In the genomic region with DNA sequence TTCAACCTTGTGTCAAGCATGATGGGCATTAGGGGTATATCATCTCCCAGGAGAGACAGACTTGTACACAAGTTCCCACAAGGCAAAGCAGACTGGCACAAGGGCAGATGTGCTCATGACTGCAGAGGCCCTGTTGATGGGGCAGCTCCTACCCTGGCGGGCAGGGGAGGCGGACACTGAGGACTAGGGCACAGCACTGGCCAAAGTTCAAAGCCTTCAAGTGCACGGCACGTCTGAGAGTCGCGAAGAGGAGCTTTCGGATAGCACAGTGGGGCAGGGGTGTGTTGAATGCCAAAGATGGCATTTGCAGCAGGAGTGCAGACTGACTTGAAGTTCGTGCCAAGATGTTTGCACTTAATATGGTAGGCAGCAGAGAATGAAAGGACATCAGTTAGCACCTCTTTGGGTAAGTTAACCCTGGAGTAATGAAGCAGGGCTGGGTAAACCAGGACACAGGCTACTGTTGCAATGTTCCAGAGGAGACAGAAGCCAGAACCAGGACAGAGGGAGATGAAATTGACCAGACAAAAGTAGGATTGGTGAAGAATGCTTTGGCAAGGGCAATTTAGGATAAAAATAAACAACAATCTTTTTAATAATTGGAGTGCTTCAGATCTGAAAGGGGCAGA, we compare ENCODE assay signal across 20 cellular contexts.
"Had no signal": no experiment of that assay in that cellular context is flagged by ENCODE, and none has a peak within 500 bp of the region (broad histone marks: within the 10 kb centered on the region; RNA-seq: fewer than 3 reads in every experiment).

No MANE protein-coding gene starts in this region.

- H3K9me3 ChIP-seq: left lung, mucosa of descending colon, neutrophil, pancreas, SK-N-SH, thoracic aorta had no signal

- DNase-seq: activated CD4-positive, alpha-beta T cell treated with anti-CD3 and anti-CD28 coated beads for 36 hours; activated CD4-positive, alpha-beta T cell treated with anti-CD3 and anti-CD28 coated beads, Interleukin-2, amount 50 U/mL, for 48 hours; activated naive CD4-positive, alpha-beta T cell; central memory CD4-positive, alpha-beta T cell; dorsolateral prefrontal cortex; foreskin fibroblast; hypothalamus; left lung; mucosa of descending colon; pancreas; SK-N-SH; stimulated activated CD4-positive, alpha-beta T cell treated with anti-CD3 and anti-CD28 coated beads, Interleukin-15, amount 100 ng/mL, for 24 hours; stimulated activated CD4-positive, alpha-beta T cell treated with anti-CD3 and anti-CD28 coated beads, Interleukin-4, amount 100 ng/mL, for 1 hour had no signal

- FAIRE-seq: colon, keratinocyte, pancreas had no signal

- H3K36me3 ChIP-seq: left lung, neutrophil, pancreas, thoracic aorta had no signal

- H3K4me2 ChIP-seq: SK-N-SH had no signal

- H3K27me3 ChIP-seq: dorsolateral prefrontal cortex, pancreas had no signal

- H3K4me3 ChIP-seq: dorsolateral prefrontal cortex, left lung, mucosa of descending colon, pancreas, skin epidermis, thoracic aorta had no signal

- ATAC-seq: activated CD4-positive, alpha-beta T cell treated with anti-CD3 and anti-CD28 coated beads for 36 hours; left lung; mucosa of descending colon; natural killer cell treated with Interleukin-12 subunit alpha and Interleukin-12 subunit beta and Interleukin-15 and Interleukin-18, amount 100 ng/mL, for 72 hours; pancreas; WTC11 had no signal

- H3K9ac ChIP-seq: SK-N-SH had no signal

- H3K27ac ChIP-seq: dorsolateral prefrontal cortex, left lung, neutrophil, pancreas, skin epidermis, thoracic aorta had no signal
